ENCODE assay signal across 14 cellular contexts in genomic region chr13:110042253-110042652, GRCh38.
"Had no signal": no experiment of that assay in that cellular context is flagged by ENCODE, and none has a peak within 500 bp of the region (broad histone marks: within the 10 kb centered on the region; RNA-seq: fewer than 3 reads in every experiment).

No MANE protein-coding gene starts in this region.

- ATAC-seq: activated naive CD4-positive, alpha-beta T cell treated with anti-CD3 and anti-CD28 coated beads, Interleukin-2, amount 50 U/mL, for 72 hours; body of pancreas; foreskin keratinocyte; left lung had no signal

- H3K27ac Mint-ChIP-seq: activated naive CD4-positive, alpha-beta T cell treated with anti-CD3 and anti-CD28 coated beads, Interleukin-2, amount 50 U/mL, for 72 hours; progenitor cell of endocrine pancreas had no signal

- H3K36me3 Mint-ChIP-seq: activated naive CD4-positive, alpha-beta T cell treated with anti-CD3 and anti-CD28 coated beads, Interleukin-2, amount 50 U/mL, for 72 hours had no signal

- DNase-seq: activated CD4-positive, alpha-beta T cell treated with anti-CD3 and anti-CD28 coated beads for 1 hour; activated gamma-delta T cell; body of pancreas; foreskin keratinocyte; kidney; left lung; midbrain; stimulated activated CD4-positive, alpha-beta T cell treated with anti-CD3 and anti-CD28 coated beads, Interleukin-2, amount 100 ng/mL, for 24 hours; stimulated activated naive CD4-positive, alpha-beta T cell treated with Interleukin-2 at 50 U/mL for 16 hours; T-helper 2 cell; tibial artery; WERI-Rb-1 had no signal

- H3K4me3 ChIP-seq: body of pancreas, left lung, tibial artery had no signal
